Comparison of ENCODE assay signal across 8 cellular contexts in the genomic region with DNA sequence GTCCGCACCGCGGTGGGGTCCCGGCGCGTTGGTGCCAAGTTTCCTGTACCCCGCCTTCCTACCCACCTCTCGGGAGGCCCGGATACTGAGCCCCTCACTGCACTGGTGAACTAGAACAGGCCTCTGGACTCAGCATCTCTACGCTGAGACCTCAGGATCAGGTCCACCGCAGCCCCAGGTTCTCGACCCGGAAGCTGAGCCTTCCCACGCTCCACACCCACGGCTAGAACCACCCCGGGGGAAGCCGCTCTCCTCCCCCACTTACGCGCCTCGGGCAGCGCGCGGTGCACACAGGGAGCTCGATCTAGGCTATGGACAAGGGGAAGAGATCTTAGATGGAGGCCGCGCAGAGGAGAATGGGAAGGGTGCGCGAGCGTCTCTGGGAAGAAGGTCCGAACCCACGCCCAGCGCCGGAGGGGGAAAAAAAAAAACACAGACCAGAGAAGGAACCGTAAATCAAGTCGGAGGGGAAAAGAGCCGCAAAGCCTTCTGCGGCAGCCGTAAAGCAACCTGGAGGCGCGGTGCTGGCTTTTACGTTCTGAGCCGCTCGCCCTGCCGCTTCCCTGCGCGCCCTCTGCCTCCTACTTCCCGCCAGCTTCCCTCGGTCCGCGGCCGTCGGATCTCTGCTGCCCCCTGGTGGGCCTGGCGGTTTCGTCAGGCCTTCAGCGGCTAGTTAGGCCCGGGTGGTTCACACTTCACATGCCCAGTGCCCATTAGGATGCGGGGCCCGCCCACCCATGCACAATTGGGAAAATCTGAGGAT. TPM values are rescaled to one million over a fixed set of nuclear protein-coding genes. Genes with fewer than 3 reads are reported as not detected.
DNase-seq lines count a peak whose midpoint lies in the region; ATAC-seq lines count a peak whose summit lies in the region.

Gene RAD52 (minus strand): TSS at position 358 of the 763 bp plus-strand sequence. CDS start 16,636 bp downstream, outside the sequence.

- no peaks in the 10 kb centered on the region for H3K9me3 ChIP-seq in BLaER1 treated with 17β-estradiol and CSF1 and Interleukin-3, amounts not matched to agents 10 nM and 100 nM (replicated peaks in 1 of 11)

- H3K4me1 ChIP-seq in BLaER1 treated with 17β-estradiol and CSF1 and Interleukin-3, amounts not matched to agents 10 nM and 100 nM: peaks cover 34 to 62% (median 39%) of the 10 kb centered on the region in 10 experiments

- H4K20me1 ChIP-seq in BLaER1 treated with 17β-estradiol and CSF1 and Interleukin-3, amounts not matched to agents 10 nM and 100 nM: 0 out of 22 replicates have a peak, but pooled peaks cover 0 to 2% (median 0%) of the 10 kb centered on the region in 11 experiments

- DNase-seq in NCI-H69 (lab: John Stamatoyannopoulos, UW) (peak; percentile 100), dedifferentiated amniotic fluid mesenchymal stem cell (ENCODE audit: extremely low spot score) (peak; percentile 99), left lobe of liver (ENCODE audit: low spot score) (peak; percentile 97)
- DNase-seq in activated CD4-positive, alpha-beta T cell treated with anti-CD3 and anti-CD28 coated beads, Interleukin-2, amount 50 U/mL, for 1 hour: peak; percentile 98
- DNase-seq in stimulated activated CD4-positive, alpha-beta T cell treated with anti-CD3 and anti-CD28 coated beads, Interleukin-2, amount 100 ng/mL, for 48 hours: peak; percentile 98 to 99

- peak within 1 kb of the TSS; percentile 73 to 94 (median 89) for H3K27ac ChIP-seq in BLaER1 treated with 17β-estradiol and CSF1 and Interleukin-3, amounts not matched to agents 10 nM and 100 nM

- H3K4me3 ChIP-seq in BLaER1 treated with 17β-estradiol and CSF1 and Interleukin-3, amounts not matched to agents 10 nM and 100 nM: peak within 1 kb of the TSS; percentile 60 to 87 (median 78)

- peaks cover 0 to 7% (median 0%) of the 10 kb centered on the region in 11 experiments; a peak in 1 of 22 replicates for H3K36me3 ChIP-seq in BLaER1 treated with 17β-estradiol and CSF1 and Interleukin-3, amounts not matched to agents 10 nM and 100 nM

- ATAC-seq in GM19324 (IDR thresholded peaks at IDR 0.05; ENCODE audit: low FRiP score, unreplicated experiment) (peak; percentile 90), HG03520 (IDR thresholded peaks at IDR 0.05; ENCODE audit: unreplicated experiment) (peak; percentile 78), left lobe of liver (peak; percentile 93)

- H3K27me3 ChIP-seq in BLaER1 treated with 17β-estradiol and CSF1 and Interleukin-3, amounts not matched to agents 10 nM and 100 nM: no peaks in the 10 kb centered on the region

- H3K4me2 ChIP-seq in BLaER1 treated with 17β-estradiol and CSF1 and Interleukin-3, amounts not matched to agents 10 nM and 100 nM: peak within 1 kb of the TSS; percentile 68 to 96 (median 88)

- H3K9ac ChIP-seq in BLaER1 treated with 17β-estradiol and CSF1 and Interleukin-3, amounts not matched to agents 10 nM and 100 nM: peak within 1 kb of the TSS; percentile 78 to 93 (median 88)

RNA-seq across cellular contexts. Expression of gene RAD52, which starts in this region (rescaled TPM):
- total RNA-seq in left lobe of liver: 9.2 TPM

Comparison
In these comparisons a context has a peak if more than half of its experiments do, and no peak if none do; other contexts are left out.
1. Peak in every context shown above with its lines: DNase-seq, ATAC-seq, H3K4me3 ChIP-seq and H3K27ac ChIP-seq.